27 cellular contexts compared by ENCODE assay signal in the genomic region with DNA sequence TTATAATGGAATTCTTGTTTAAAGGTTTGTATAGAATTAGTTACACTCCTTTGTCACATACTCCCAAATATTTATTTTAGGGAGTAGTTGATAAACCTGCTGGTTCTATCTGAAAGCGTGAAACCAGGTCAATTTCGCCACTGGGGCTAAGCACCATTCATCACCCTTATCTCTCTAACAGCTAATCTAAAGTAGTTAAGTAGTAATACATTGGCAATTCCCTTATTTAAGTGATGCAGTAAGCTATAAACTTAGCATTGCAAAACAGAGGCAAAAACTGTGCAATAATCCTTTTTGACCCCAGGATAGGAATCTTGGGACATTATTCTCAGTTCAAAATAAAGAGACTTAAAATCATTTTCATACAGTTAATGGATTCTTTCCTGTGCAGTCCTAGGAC.
"Had no signal": no experiment of that assay in that cellular context is flagged by ENCODE, and none has a peak within 500 bp of the region (broad histone marks: within the 10 kb centered on the region; RNA-seq: fewer than 3 reads in every experiment).

No MANE protein-coding gene starts in this region.

- H3K27ac Mint-ChIP-seq: activated CD4-positive, alpha-beta memory T cell treated with anti-CD3 and anti-CD28 coated beads for 36 hours; activated naive CD4-positive, alpha-beta T cell treated with anti-CD3 and anti-CD28 coated beads for 36 hours; activated naive CD8-positive, alpha-beta T cell treated with anti-CD3 and anti-CD28 coated beads for 36 hours; activated T-helper 1 cell treated with anti-CD3 and anti-CD28 coated beads, Interleukin-12 subunit alpha, Interleukin-12 subunit beta, Interleukin-2, Interleukin-4 antibody, amounts not matched to agents 30 ng/mL and 10 ng/mL and 1 ng/mL, durations not matched to agents 14 hours and 24 hours and 36 hours; naive B cell; stimulated activated naive B cell treated with anti-CD40 and anti-IgM and Interleukin-4, amounts not matched to agents 10 μg/mL and 1 μg/mL and 100 μg/mL, for 72 hours had no signal

- ATAC-seq: heart left ventricle; stimulated activated naive B cell treated with anti-CD40 and anti-IgM and Interleukin-4, amounts not matched to agents 10 μg/mL and 1 μg/mL and 100 μg/mL, for 72 hours had no signal

- H3K27me3 ChIP-seq: brain microvascular endothelial cell, dorsolateral prefrontal cortex, ovary, sigmoid colon, stomach, thyroid gland had no signal

- DNase-seq: activated CD4-positive, alpha-beta memory T cell treated with anti-CD3 and anti-CD28 coated beads for 36 hours; activated CD4-positive, alpha-beta T cell treated with anti-CD3 and anti-CD28 coated beads for 48 hours; activated CD8-positive, alpha-beta memory T cell treated with anti-CD3 and anti-CD28 coated beads, Interleukin-2, amount 50 U/mL, for 4 hours; activated effector memory CD4-positive, alpha-beta T cell treated with anti-CD3 and anti-CD28 coated beads, Interleukin-2, amount 50 U/mL, for 16 hours; activated naive CD4-positive, alpha-beta T cell treated with anti-CD3 and anti-CD28 coated beads for 36 hours; activated naive CD8-positive, alpha-beta T cell treated with anti-CD3 and anti-CD28 coated beads for 36 hours; activated T-cell treated with anti-CD3 and anti-CD28 coated beads, Interleukin-2, amount 50 U/mL, for 1 hour; amniotic stem cell; brain microvascular endothelial cell; dorsolateral prefrontal cortex; effector memory CD4-positive, alpha-beta T cell; foreskin fibroblast; heart left ventricle; left ventricle myocardium inferior; naive B cell; ovary; retina; sigmoid colon; small intestine; stimulated activated CD4-positive, alpha-beta T cell treated with anti-CD3 and anti-CD28 coated beads, Interleukin-4, amount 100 ng/mL, for 4 hours; stimulated activated naive B cell treated with anti-CD40 and anti-IgM and Interleukin-4, amounts not matched to agents 10 μg/mL and 1 μg/mL and 100 μg/mL, for 72 hours; stomach; thyroid gland had no signal

- H3K4me3 ChIP-seq: coronary artery, dorsolateral prefrontal cortex, heart left ventricle, left ventricle myocardium inferior, lung, ovary, prostate gland, sigmoid colon, stomach, thyroid gland had no signal

- H3K36me3 Mint-ChIP-seq: activated CD4-positive, alpha-beta memory T cell treated with anti-CD3 and anti-CD28 coated beads for 36 hours; activated naive CD8-positive, alpha-beta T cell treated with anti-CD3 and anti-CD28 coated beads for 36 hours; naive B cell; stimulated activated naive B cell treated with anti-CD40 and anti-IgM and Interleukin-4, amounts not matched to agents 10 μg/mL and 1 μg/mL and 100 μg/mL, for 72 hours had no signal

- H3K4me1 ChIP-seq: left ventricle myocardium inferior, prostate gland had no signal

- H3K9me3 ChIP-seq: heart left ventricle, left ventricle myocardium inferior, ovary, prostate gland, sigmoid colon, stomach, thyroid gland had no signal

- H3K4me3 Mint-ChIP-seq: activated CD4-positive, alpha-beta memory T cell treated with anti-CD3 and anti-CD28 coated beads for 36 hours; activated naive CD4-positive, alpha-beta T cell treated with anti-CD3 and anti-CD28 coated beads for 36 hours; activated naive CD8-positive, alpha-beta T cell treated with anti-CD3 and anti-CD28 coated beads for 36 hours; activated T-helper 1 cell treated with anti-CD3 and anti-CD28 coated beads, Interleukin-12 subunit alpha, Interleukin-12 subunit beta, Interleukin-2, Interleukin-4 antibody, amounts not matched to agents 30 ng/mL and 10 ng/mL and 1 ng/mL, durations not matched to agents 14 hours and 24 hours and 36 hours; naive B cell; stimulated activated naive B cell treated with anti-CD40 and anti-IgM and Interleukin-4, amounts not matched to agents 10 μg/mL and 1 μg/mL and 100 μg/mL, for 72 hours had no signal

- H3K9me3 Mint-ChIP-seq: activated CD4-positive, alpha-beta memory T cell treated with anti-CD3 and anti-CD28 coated beads for 36 hours; activated naive CD4-positive, alpha-beta T cell treated with anti-CD3 and anti-CD28 coated beads for 36 hours; activated naive CD8-positive, alpha-beta T cell treated with anti-CD3 and anti-CD28 coated beads for 36 hours; activated T-helper 1 cell treated with anti-CD3 and anti-CD28 coated beads, Interleukin-12 subunit alpha, Interleukin-12 subunit beta, Interleukin-2, Interleukin-4 antibody, amounts not matched to agents 30 ng/mL and 10 ng/mL and 1 ng/mL, durations not matched to agents 14 hours and 24 hours and 36 hours; naive B cell; stimulated activated naive B cell treated with anti-CD40 and anti-IgM and Interleukin-4, amounts not matched to agents 10 μg/mL and 1 μg/mL and 100 μg/mL, for 72 hours had no signal

- H3K36me3 ChIP-seq: brain microvascular endothelial cell, heart left ventricle, left ventricle myocardium inferior, ovary, prostate gland, sigmoid colon, stomach, thyroid gland had no signal

- H3K27me3 Mint-ChIP-seq: activated CD4-positive, alpha-beta memory T cell treated with anti-CD3 and anti-CD28 coated beads for 36 hours; activated naive CD8-positive, alpha-beta T cell treated with anti-CD3 and anti-CD28 coated beads for 36 hours; naive B cell had no signal
